8 cellular contexts compared by ENCODE assay signal in genomic region chr1:181023265-181024057, GRCh38. TPM values are rescaled to one million over a fixed set of nuclear protein-coding genes. Genes with fewer than 3 reads are reported as not detected.
DNase-seq lines count a peak whose midpoint lies in the region; ATAC-seq and TF ChIP-seq lines count a peak whose summit lies in the region.

No MANE protein-coding gene starts in this region.

- intact Hi-C loops in body of pancreas (cut with DNase I): no loop called here

- TF ChIP-seq POLR2A in body of pancreas (IDR thresholded peaks at IDR 0.05): no peak

- H3K4me3 ChIP-seq in AG04450 (ENCODE audit: low read depth, low read length) (peak overlapping the region; percentile 41), HEK293 (ENCODE audit: low read depth, low read length) (peak overlapping the region; percentile 96), body of pancreas (no peak overlapping the region), muscle layer of duodenum (ENCODE audit: low read depth in 1 of 2, low read length in 2 of 2) (peak overlapping the region; percentile 65 to 96)

- ATAC-seq in body of pancreas (no peak), GM21515 (IDR thresholded peaks at IDR 0.05; ENCODE audit: unreplicated experiment) (no peak), HG03460 (IDR thresholded peaks at IDR 0.05; ENCODE audit: unreplicated experiment) (no peak)

- H3K27me3 ChIP-seq in AG04450 (ENCODE audit: control insufficient read depth, insufficient read depth, low read length) (no peaks in the 10 kb centered on the region), body of pancreas (no peaks in the 10 kb centered on the region), muscle layer of duodenum (ENCODE audit: low read depth, low read length) (no peaks in the 10 kb centered on the region)

- CTCF ChIA-PET in AG04450 (lab: Charles Lee) (interaction anchor here (0.6 to 1.8 kb wide), 5 partner anchors 10 to 119 kb away, joined by 3 to 4 read pairs (median 3); no protein-coding TSS in a partner anchor), HEK293 (lab: Yijun Ruan, JAX) (interaction anchor here (1.1 kb wide), 1 partner anchor 21 kb away, joined by 3 read pairs; no protein-coding TSS in a partner anchor)

- H3K9me3 ChIP-seq in AG04450 (ENCODE audit: control insufficient read depth, insufficient read depth, low read length) (no peaks in the 10 kb centered on the region; the same call in 1 of the 2 replicates), HEK293 (ENCODE audit: control insufficient read depth, insufficient read depth, low read depth, low read length) (no peaks in the 10 kb centered on the region), body of pancreas (no peaks in the 10 kb centered on the region), muscle layer of duodenum (ENCODE audit: control insufficient read depth in 1 of 2, low read length in 2 of 2) (no peaks in the 10 kb centered on the region)

- peaks cover 6% of the 10 kb centered on the region; the same call in 1 of the 2 replicates for H3K4me1 ChIP-seq in HEK293 (ENCODE audit: control insufficient read depth, insufficient read depth, low read length)
- peaks cover 12% of the 10 kb centered on the region for H3K4me1 ChIP-seq in body of pancreas
- H3K4me1 ChIP-seq in muscle layer of duodenum (ENCODE audit: control insufficient read depth in 1 of 2, insufficient read depth in 2 of 2, low read length in 2 of 2): peaks cover 13 to 15% of the 10 kb centered on the region in 2 donors

- H3K27ac ChIP-seq in AG04450 (ENCODE audit: low read depth, low read length): no peak overlapping the region
- no peak overlapping the region for H3K27ac ChIP-seq in HEK293 (ENCODE audit: extremely low read depth, low read depth, low read length)
- peak overlapping the region; percentile 66 to 92 (median 81) for H3K27ac ChIP-seq in body of pancreas
- no peak overlapping the region for H3K27ac ChIP-seq in muscle layer of duodenum (ENCODE audit: low read length)

- WGBS in body of pancreas, 2 donors: 63 to 65% methylated on average over 10 of the region's 10 CpGs

- POLR2A ChIA-PET in AG04450 (lab: Yijun Ruan, JAX) (interaction anchor here (0.6 to 2.3 kb wide), 9 partner anchors 13 to 1069 kb away, joined by 3 to 13 read pairs (median 7); partner anchors contain the start of gene IER5), HEK293 (lab: Yijun Ruan, JAX) (interaction anchor here (0.6 to 3.2 kb wide), 7 partner anchors 12 to 137 kb away, joined by 3 to 40 read pairs (median 5); partner anchors contain the start of gene MR1)

- DNase-seq in AG04450 (ENCODE audit: low read depth, low spot score) (no peak), body of pancreas (peak in 1 of 4 donors; percentile 18), NCI-H187 (lab: John Stamatoyannopoulos, UW) (no peak)
- no peak for DNase-seq in activated CD4-positive, alpha-beta T cell treated with anti-CD3 and anti-CD28 coated beads for 1 hour

- TF ChIP-seq CTCF in AG04450 (IDR thresholded peaks at IDR 0.05; ENCODE audit: low read depth, low read length): no peak
- no peak for TF ChIP-seq CTCF in HEK293 (tag by site-specific recombination; IDR thresholded peaks at IDR 0.05)
- TF ChIP-seq CTCF in body of pancreas (IDR thresholded peaks at IDR 0.05): no peak

- H3K36me3 ChIP-seq in HEK293 (ENCODE audit: control insufficient read depth in 2 of 2, insufficient read depth in 1 of 2, low read length in 2 of 2) (no peaks in the 10 kb centered on the region), body of pancreas (replicated peaks in 1 of 2; ENCODE audit: insufficient read depth in 1 of 2, low read depth in 2 of 2) (no peaks in the 10 kb centered on the region), muscle layer of duodenum (ENCODE audit: control insufficient read depth in 1 of 2, insufficient read depth in 2 of 2, low read length in 2 of 2) (no peaks in the 10 kb centered on the region)

TF ChIP-seq in HEK293, 187 proteins besides CTCF, POLR2A, EP300 and RAD21:
- TF ChIP-seq ZNF768 (tag by site-specific recombination; IDR thresholded peaks at IDR 0.05) (0 out of 2 replicates have a peak, but pooled peaks have one; percentile 15), ZSCAN23 (tag by site-specific recombination; IDR thresholded peaks at IDR 0.05) (no peak)

RNA-seq across cellular contexts. Expression of gene STX6, which starts 0.8 kb away (rescaled TPM):
- 23.6 and 26.0 TPM in 2 replicates for polyA plus RNA-seq in AG04450 (2011; rRNA removed)
- polyA minus RNA-seq in AG04450 (2011; rRNA and poly(A)+ RNA removed): 30.9 and 32.1 TPM in 2 replicates
- 10 to 100 TPM in 1 of 2 donors, 1 to 10 TPM in 1; 8.6 to 10.9 TPM for total RNA-seq in body of pancreas

RNA-seq across cellular contexts. Expression of gene MR1, which starts 10.3 kb away (rescaled TPM):
- polyA plus RNA-seq in AG04450 (2011; rRNA removed): 16.7 and 17.2 TPM in 2 replicates
- polyA minus RNA-seq in AG04450 (2011; rRNA and poly(A)+ RNA removed): 11.0 and 12.4 TPM in 2 replicates
- total RNA-seq in body of pancreas: 1 to 10 TPM; 2.3 to 4.9 TPM

Comparison
In these comparisons a context has a peak if more than half of its experiments do, and no peak if none do; other contexts are left out.
1. H3K27ac ChIP-seq: peak in body of pancreas (4 of 4); none in AG04450 (single experiment), HEK293 (single experiment) and muscle layer of duodenum (single experiment).
2. H3K4me3 ChIP-seq: peak in AG04450 (single experiment), HEK293 (single experiment) and muscle layer of duodenum (2 of 2); none in body of pancreas (0 of 2).